7 cellular contexts compared by ENCODE assay signal in the genomic region with DNA sequence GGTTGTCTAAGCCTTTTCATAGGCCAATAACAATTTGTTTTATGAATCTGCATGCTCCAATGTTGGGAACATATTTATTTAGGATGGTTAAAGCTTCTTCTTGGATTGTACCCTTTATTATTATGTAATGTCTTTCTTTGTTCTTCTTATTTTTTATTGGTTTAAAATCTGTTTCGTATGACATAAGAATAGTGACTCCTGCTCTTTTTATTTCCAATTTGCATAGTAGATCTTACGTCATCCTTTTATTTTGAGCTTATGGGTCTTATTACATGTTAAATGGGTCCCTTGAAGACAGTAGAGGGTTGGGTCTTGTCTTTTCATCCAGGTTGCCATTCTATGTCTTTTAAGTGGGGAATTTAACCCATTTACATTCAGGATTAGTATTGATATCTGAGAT.
"Had no signal": no experiment of that assay in that cellular context is flagged by ENCODE, and none has a peak within 500 bp of the region (broad histone marks: within the 10 kb centered on the region; RNA-seq: fewer than 3 reads in every experiment).

No MANE protein-coding gene starts in this region.

- FAIRE-seq: G401.6, GM12878, GM12891, GM18507, GM19239 had no signal

- DNase-seq: GDM1, GF-D8 had no signal

- ATAC-seq: GM12878 had no signal

- H3K4me3 ChIP-seq: GM12878 had no signal
